Comparison of ENCODE assay signal across 8 cellular contexts in the genomic region with DNA sequence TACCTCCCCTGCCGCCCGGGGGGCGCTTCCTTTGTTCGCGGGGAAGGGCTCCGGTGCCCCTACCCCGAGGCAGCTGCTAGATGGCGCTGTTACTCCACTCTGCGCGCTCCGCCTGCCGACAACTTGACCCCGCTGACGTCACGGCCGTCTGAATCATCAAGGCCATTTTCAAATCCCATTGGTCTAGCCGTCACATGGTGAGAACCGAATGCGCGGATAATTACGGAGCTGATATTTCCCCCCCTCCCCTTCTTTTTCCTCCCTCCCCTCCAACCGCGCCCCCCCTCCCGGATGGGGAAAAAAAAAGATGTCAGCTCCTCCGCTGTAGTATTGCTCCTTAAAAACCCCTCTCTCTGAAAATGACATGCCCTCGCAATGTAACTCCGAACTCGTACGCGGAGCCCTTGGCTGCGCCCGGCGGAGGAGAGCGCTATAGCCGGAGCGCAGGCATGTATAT. TPM values are rescaled to one million over a fixed set of nuclear protein-coding genes. Genes with fewer than 3 reads are reported as not detected.
A peak's percentile ranks its signal among the peaks of the same experiment; 100 is the strongest.
DNase-seq lines count a peak whose midpoint lies in the region; ATAC-seq and TF ChIP-seq lines count a peak whose summit lies in the region.

A gene (plus strand): TSS at position 246 of the 457 bp plus-strand sequence. CDS start 114 bp downstream, at position 360.

- no peaks in the 10 kb centered on the region for H3K36me3 ChIP-seq in NT2/D1 (ENCODE audit: insufficient read depth, insufficient read length, low read length)
- no peaks in the 10 kb centered on the region for H3K36me3 ChIP-seq in neuron (ENCODE audit: insufficient read depth, low read length)

- peak; percentile 53 for ATAC-seq in HG03139 (IDR thresholded peaks at IDR 0.05; ENCODE audit: unreplicated experiment)

- H3K4me3 ChIP-seq in NT2/D1 (ENCODE audit: insufficient read length, low read depth) (no peak within 1 kb of the TSS), neuron (ENCODE audit: low read length) (no peak within 1 kb of the TSS)

- H3K9me3 ChIP-seq in NT2/D1 (ENCODE audit: insufficient read depth, low read length) (peaks cover 11% of the 10 kb centered on the region; the same call in 1 of the 2 replicates), neuron (ENCODE audit: low read length) (no peaks in the 10 kb centered on the region)

- no peak within 1 kb of the TSS for H3K9ac ChIP-seq in NT2/D1 (ENCODE audit: insufficient read length, low read depth)

- H3K4me1 ChIP-seq in NT2/D1 (ENCODE audit: insufficient read depth, insufficient read length) (no peaks in the 10 kb centered on the region), neuron (ENCODE audit: insufficient read depth, low read length) (no peaks in the 10 kb centered on the region)

- H2AFZ ChIP-seq in neuron (ENCODE audit: low read depth, low read length): peak within 1 kb of the TSS; percentile 15

- TF ChIP-seq CTCF in subcutaneous adipose tissue (IDR thresholded peaks at IDR 0.05; ENCODE audit: low read depth): no peak

- DNase-seq in DMS114 treated with DMSO at 0.1 percent for 48 hours (lab: John Stamatoyannopoulos, UW; ENCODE audit: unreplicated experiment) (peak; percentile 95), NT2/D1 (ENCODE audit: low read depth, low spot score) (peak; percentile 72), activated T-cell treated with anti-CD3 and anti-CD28 coated beads for 1 hour (ENCODE audit: low read depth) (peak; percentile 64), fibroblast of gingiva (ENCODE audit: low read depth) (peak; percentile 33)
- no peak for DNase-seq in NK-92 treated with Interleukin-12 subunit alpha and Interleukin-12 subunit beta, amount 100 ng/mL, for 24 hours (lab: John Stamatoyannopoulos, UW)

- H3K27me3 ChIP-seq in NT2/D1 (ENCODE audit: insufficient read depth, insufficient read length) (peaks cover 96% of the 10 kb centered on the region), neuron (ENCODE audit: insufficient read depth, low read length) (peaks cover 95% of the 10 kb centered on the region)

RNA-seq across cellular contexts. Expression of the gene that starts here (rescaled TPM):
- 10 to 100 TPM in 3 of 4 donors, 1 to 10 TPM in 1; 7.6 to 20.9 (median 12.0) TPM for total RNA-seq in subcutaneous adipose tissue
